ENCODE assay signal across 23 cellular contexts in genomic region chr13:94703721-94704314, GRCh38. TPM values are rescaled to one million over a fixed set of nuclear protein-coding genes. Genes with fewer than 3 reads are reported as not detected.
A peak's percentile ranks its signal among the peaks of the same experiment; 100 is the strongest.
DNase-seq lines count a peak whose midpoint lies in the region; ATAC-seq, FAIRE-seq and TF ChIP-seq lines count a peak whose summit lies in the region.
"Had no signal": no experiment of that assay in that cellular context is flagged by ENCODE, and none has a peak within 500 bp of the region (broad histone marks: within the 10 kb centered on the region; RNA-seq: fewer than 3 reads in every experiment).

No MANE protein-coding gene starts in this region.

- H3K36me3 ChIP-seq in H7 (replicated peaks; ENCODE audit: control insufficient read depth, insufficient read depth, low read length) = no peaks in the 10 kb centered on the region
- H3K36me3 ChIP-seq: breast epithelium, left ventricle myocardium inferior had no signal

- no peaks in the 10 kb centered on the region for H3K36me3 Mint-ChIP-seq in activated CD4-positive, alpha-beta T cell treated with anti-CD3 and anti-CD28 coated beads for 36 hours (ENCODE audit: low read depth)
- H3K36me3 Mint-ChIP-seq in nephron progenitor cell (ENCODE audit: low read depth) = no peaks in the 10 kb centered on the region

- H3K4me1 Mint-ChIP-seq in activated CD4-positive, alpha-beta T cell treated with anti-CD3 and anti-CD28 coated beads for 36 hours = peaks cover 16% of the 10 kb centered on the region
- peaks cover 28% of the 10 kb centered on the region for H3K4me1 Mint-ChIP-seq in nephron progenitor cell

- no peak for TF ChIP-seq POLR2A in GM12891 (IDR thresholded peaks at IDR 0.05; ENCODE audit: low read depth, low read length)

- FAIRE-seq in GM12891 (lab: Jason Lieb, UNC) = no peak
- FAIRE-seq: A204.1, GM18507 had no signal

- H3K27ac Mint-ChIP-seq in activated CD4-positive, alpha-beta T cell treated with anti-CD3 and anti-CD28 coated beads for 36 hours = no peak overlapping the region
- no peak overlapping the region for H3K27ac Mint-ChIP-seq in nephron progenitor cell
- H3K27ac Mint-ChIP-seq: dendritic cell treated with granulocyte-macrophage colony-stimulating factor and Interleukin-4, amounts not matched to agents 40 ng/mL and 50 ng/mL, for 4 days had no signal

- ATAC-seq in activated CD4-positive, alpha-beta T cell treated with anti-CD3 and anti-CD28 coated beads for 36 hours = peak; percentile 47
- ATAC-seq in HG03097 (IDR thresholded peaks at IDR 0.05; ENCODE audit: low FRiP score, unreplicated experiment) (no peak), esophagus mucosa (no peak)
- ATAC-seq: HCT116 had no signal

- intact Hi-C loops in activated CD4-positive, alpha-beta T cell treated with anti-CD3 and anti-CD28 coated beads for 36 hours (cut with DNase I, micrococcal nuclease) = loop anchor here in 1 of 2 experiments (10.0 kb wide), 1 partner anchor 271 kb away; no protein-coding TSS in a partner anchor
- intact Hi-C loops in dorsolateral prefrontal cortex (cut with DNase I) = no loop called here

- H3K4me3 Mint-ChIP-seq in activated CD4-positive, alpha-beta T cell treated with anti-CD3 and anti-CD28 coated beads for 36 hours = no peak overlapping the region
- H3K4me3 Mint-ChIP-seq in nephron progenitor cell = no peak overlapping the region
- H3K4me3 Mint-ChIP-seq: dendritic cell treated with granulocyte-macrophage colony-stimulating factor and Interleukin-4, amounts not matched to agents 40 ng/mL and 50 ng/mL, for 4 days had no signal

- peak overlapping the region in 8 of 59 donors; percentile 2 to 68 (median 44) for H3K27ac ChIP-seq in dorsolateral prefrontal cortex
- H3K27ac ChIP-seq: breast epithelium, left ventricle myocardium inferior had no signal

- TF ChIP-seq CTCF in dorsolateral prefrontal cortex (IDR thresholded peaks at IDR 0.05 in 54 of 56, conservative IDR thresholded peaks at IDR 0.05 in 2 of 56; ENCODE audit: low read depth in 1 of 56, partially characterized antibody in 56 of 56) (no peak), nephron progenitor cell (IDR thresholded peaks at IDR 0.05) (no peak)

- CTCF ChIA-PET in activated CD4-positive, alpha-beta T cell treated with anti-CD3 and anti-CD28 coated beads for 36 hours (lab: Charles Lee) = interaction anchor here (0.7 kb wide), 1 partner anchor 35 kb away, joined by 3 read pairs; no protein-coding TSS in a partner anchor

- no peaks in the 10 kb centered on the region for H3K9me3 Mint-ChIP-seq in activated CD4-positive, alpha-beta T cell treated with anti-CD3 and anti-CD28 coated beads for 36 hours (ENCODE audit: low read depth)
- H3K9me3 Mint-ChIP-seq in nephron progenitor cell = no peaks in the 10 kb centered on the region
- H3K9me3 Mint-ChIP-seq: dendritic cell treated with granulocyte-macrophage colony-stimulating factor and Interleukin-4, amounts not matched to agents 40 ng/mL and 50 ng/mL, for 4 days had no signal

- DNase-seq in activated CD4-positive, alpha-beta T cell treated with anti-CD3 and anti-CD28 coated beads for 36 hours = peak; percentile 13
- DNase-seq in activated CD4-positive, alpha-beta T cell treated with anti-CD3 and anti-CD28 coated beads, Interleukin-2, amount 50 U/mL, for 48 hours = no peak
- peak; percentile 41 for DNase-seq in H7
- DNase-seq in dorsolateral prefrontal cortex = no peak
- peak; percentile 11 for DNase-seq in nephron progenitor cell
- DNase-seq in GM12891 (ENCODE audit: insufficient read length, low spot score) = no peak
- DNase-seq: activated naive CD4-positive, alpha-beta T cell; DMS 273 treated with DMSO at 0.1 percent for 48 hours; left ventricle myocardium inferior; MM.1S; NCI-H2029 treated with DMSO at 0.1 percent for 48 hours; NCI-H510A treated with DMSO at 0.1 percent for 48 hours; SHP77 treated with DMSO at 0.1 percent for 48 hours; stimulated activated naive CD4-positive, alpha-beta T cell; T-helper 9 cell had no signal

- POLR2A ChIA-PET in activated CD4-positive, alpha-beta T cell treated with anti-CD3 and anti-CD28 coated beads for 36 hours (lab: Charles Lee) = no interaction called here

- H3K4me3 ChIP-seq in H7 (ENCODE audit: insufficient read depth, low read depth, low read length) (peak overlapping the region; percentile 27), dorsolateral prefrontal cortex (peak overlapping the region in 57 of 59 donors; percentile 1 to 61 (median 42))
- H3K4me3 ChIP-seq: breast epithelium, left ventricle myocardium inferior had no signal

- peaks cover 88% of the 10 kb centered on the region for H3K27me3 Mint-ChIP-seq in activated CD4-positive, alpha-beta T cell treated with anti-CD3 and anti-CD28 coated beads for 36 hours
- peaks cover 100% of the 10 kb centered on the region for H3K27me3 Mint-ChIP-seq in nephron progenitor cell (ENCODE audit: low read depth, poor library complexity)

- H3K27me3 ChIP-seq in H7 (ENCODE audit: control insufficient read depth, insufficient read depth, low read length) = peaks cover 87% of the 10 kb centered on the region
- peaks cover 2 to 93% (median 74%) of the 10 kb centered on the region in 45 donors for H3K27me3 ChIP-seq in dorsolateral prefrontal cortex

TF ChIP-seq in GM12891, 5 proteins besides CTCF, POLR2A, EP300 and RAD21:
- TF ChIP-seq SPI1 (IDR thresholded peaks at IDR 0.05; ENCODE audit: low read depth, low read length) (no peak), POU2F2 (IDR thresholded peaks at IDR 0.05; ENCODE audit: low read depth, low read length) (no peak), PAX5 (IDR thresholded peaks at IDR 0.05; ENCODE audit: insufficient read depth, low read length, severe bottlenecking) (no peak), POLR2AphosphoS5 (IDR thresholded peaks at IDR 0.05; ENCODE audit: low read depth, low read length) (no peak), TAF1 (IDR thresholded peaks at IDR 0.05; ENCODE audit: low read depth, low read length) (no peak)

RNA-seq across cellular contexts. Expression of gene SOX21, which starts 8.5 kb away (rescaled TPM):
- not detected for total RNA-seq in activated CD4-positive, alpha-beta T cell treated with anti-CD3 and anti-CD28 coated beads for 36 hours
- 3.9 and 5.1 TPM in 2 replicates for total RNA-seq in H7 (2014; rRNA removed; shearing (Covaris generic))
- total RNA-seq in dorsolateral prefrontal cortex (10 to 100 TPM in 76 of 120 experiments, 1 to 10 TPM in 44; 3.7 to 36.9 (median 10.7) TPM), esophagus mucosa (12.8 TPM)
- polyA plus RNA-seq in GM12891 (2012; ENCODE audit: low read depth, missing spikeins) = not detected
- total RNA-seq: breast epithelium, left ventricle myocardium inferior had no signal
- polyA plus RNA-seq: urinary bladder had no signal

Comparison
In these comparisons a context has a peak if more than half of its experiments do, and no peak if none do; other contexts are left out.
1. DNase-seq: peak in activated CD4-positive, alpha-beta T cell treated with anti-CD3 and anti-CD28 coated beads for 36 hours (single experiment), H7 (single experiment) and nephron progenitor cell (single experiment); none in activated CD4-positive, alpha-beta T cell treated with anti-CD3 and anti-CD28 coated beads, Interleukin-2, amount 50 U/mL, for 48 hours (0 of 2), dorsolateral prefrontal cortex (0 of 10) and GM12891 (single experiment).